ENCODE assay signal across 9 cellular contexts in the genomic region with DNA sequence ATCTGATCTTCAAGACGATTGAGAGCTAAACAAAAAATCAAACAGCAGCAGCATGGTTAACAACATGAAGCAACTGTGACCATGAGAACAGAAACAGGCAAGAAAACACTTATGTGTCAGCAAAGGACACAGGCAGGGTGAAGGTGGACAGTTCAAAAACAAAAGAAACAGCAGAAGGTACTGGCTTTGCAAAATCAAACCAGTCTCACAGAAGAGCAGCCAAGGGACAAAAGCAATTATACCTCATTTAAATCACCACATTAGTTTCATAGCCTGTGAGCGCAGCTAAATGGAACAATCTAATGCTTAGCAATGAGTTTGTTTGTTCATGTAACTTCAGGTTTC. TPM values are rescaled to one million over a fixed set of nuclear protein-coding genes. Genes with fewer than 3 reads are reported as not detected.
DNase-seq lines count a peak whose midpoint lies in the region; ATAC-seq and TF ChIP-seq lines count a peak whose summit lies in the region.
"Had no signal": no experiment of that assay in that cellular context is flagged by ENCODE, and none has a peak within 500 bp of the region (broad histone marks: within the 10 kb centered on the region; RNA-seq: fewer than 3 reads in every experiment).

No MANE protein-coding gene starts in this region.

- H3K4me1 ChIP-seq in CD8-positive, alpha-beta T cell (ENCODE audit: insufficient read depth, low read length): no peaks in the 10 kb centered on the region
- peaks cover 13% of the 10 kb centered on the region for H3K4me1 ChIP-seq in HUES48 (ENCODE audit: control insufficient read depth, insufficient read depth, low read length)

- H3K27ac ChIP-seq in CD8-positive, alpha-beta T cell (ENCODE audit: low read depth, low read length): no peak overlapping the region
- H3K27ac ChIP-seq in HUES48 (ENCODE audit: low read depth, low read length): peak overlapping the region; percentile 89
- H3K27ac ChIP-seq in WERI-Rb-1: no peak overlapping the region

- peaks cover 42% of the 10 kb centered on the region for H3K36me3 ChIP-seq in CD8-positive, alpha-beta T cell (ENCODE audit: insufficient read depth, low read length)
- H3K36me3 ChIP-seq in HUES48 (ENCODE audit: control insufficient read depth, insufficient read depth, low read length) (peaks cover 58% of the 10 kb centered on the region), WERI-Rb-1 (peaks cover 2% of the 10 kb centered on the region; the same call in 1 of the 2 replicates)

- CTCF ChIA-PET in CD8-positive, alpha-beta T cell (lab: Charles Lee): interaction anchor here (0.6 to 2.3 kb wide), 6 partner anchors 9 to 472 kb away, joined by 3 to 9 read pairs (median 3); no protein-coding TSS in a partner anchor

- no peak for TF ChIP-seq CTCF in CD8-positive, alpha-beta T cell (IDR thresholded peaks at IDR 0.05)
- TF ChIP-seq CTCF in osteocyte (IDR thresholded peaks at IDR 0.05): no peak
- TF ChIP-seq CTCF in WERI-Rb-1 (IDR thresholded peaks at IDR 0.05; ENCODE audit: low read depth, low read length): no peak

- no peaks in the 10 kb centered on the region for H3K27me3 Mint-ChIP-seq in CD8-positive, alpha-beta T cell (ENCODE audit: low read depth)
- no peaks in the 10 kb centered on the region for H3K27me3 Mint-ChIP-seq in dendritic cell treated with granulocyte-macrophage colony-stimulating factor and Interleukin-4, amounts not matched to agents 40 ng/mL and 50 ng/mL, for 4 days
- H3K27me3 Mint-ChIP-seq in osteocyte (ENCODE audit: unreplicated experiment): no peaks in the 10 kb centered on the region

- POLR2A ChIA-PET in CD8-positive, alpha-beta T cell (lab: Charles Lee): no interaction called here

- intact Hi-C loops in CD8-positive, alpha-beta T cell (cut with DNase I, micrococcal nuclease): no loop called here
- intact Hi-C loops in dendritic cell treated with granulocyte-macrophage colony-stimulating factor and Interleukin-4, amounts not matched to agents 40 ng/mL and 50 ng/mL, for 4 days (cut with micrococcal nuclease): loop anchor here (10.0 kb wide), 1 partner anchor 613 kb away; no protein-coding TSS in a partner anchor

- no peaks in the 10 kb centered on the region for H3K27me3 ChIP-seq in CD8-positive, alpha-beta T cell (ENCODE audit: insufficient read depth, low read length)
- H3K27me3 ChIP-seq in HUES48 (ENCODE audit: control insufficient read depth, insufficient read depth, low read length): no peaks in the 10 kb centered on the region
- H3K27me3 ChIP-seq in WERI-Rb-1 (ENCODE audit: insufficient read depth, low read depth, severe bottlenecking): no peaks in the 10 kb centered on the region

- H3K9me3 ChIP-seq in CD8-positive, alpha-beta T cell (ENCODE audit: low read length): no peaks in the 10 kb centered on the region
- no peaks in the 10 kb centered on the region for H3K9me3 ChIP-seq in HUES48 (ENCODE audit: control insufficient read depth, insufficient read depth, low read length)
- no peaks in the 10 kb centered on the region for H3K9me3 ChIP-seq in WERI-Rb-1 (ENCODE audit: severe bottlenecking)

- peaks cover 73% of the 10 kb centered on the region for H3K36me3 Mint-ChIP-seq in CD8-positive, alpha-beta T cell
- peaks cover 83% of the 10 kb centered on the region for H3K36me3 Mint-ChIP-seq in dendritic cell treated with granulocyte-macrophage colony-stimulating factor and Interleukin-4, amounts not matched to agents 40 ng/mL and 50 ng/mL, for 4 days (ENCODE audit: low read depth)
- H3K36me3 Mint-ChIP-seq in osteocyte (ENCODE audit: unreplicated experiment): peaks cover 32% of the 10 kb centered on the region

- no peak overlapping the region for H3K9ac ChIP-seq in HUES48 (ENCODE audit: low read depth, low read length)

- no peak overlapping the region for H3K4me3 ChIP-seq in CD8-positive, alpha-beta T cell (ENCODE audit: low read depth, low read length)
- no peak overlapping the region for H3K4me3 ChIP-seq in HUES48 (ENCODE audit: low read depth, low read length)
- H3K4me3 ChIP-seq in WERI-Rb-1 (ENCODE audit: low read depth, low read length): no peak overlapping the region

- H3K4me3 Mint-ChIP-seq in CD8-positive, alpha-beta T cell: no peak overlapping the region
- no peak overlapping the region for H3K4me3 Mint-ChIP-seq in dendritic cell treated with granulocyte-macrophage colony-stimulating factor and Interleukin-4, amounts not matched to agents 40 ng/mL and 50 ng/mL, for 4 days
- H3K4me3 Mint-ChIP-seq in osteocyte (ENCODE audit: unreplicated experiment): peak overlapping the region; percentile 5

- H3K27ac Mint-ChIP-seq in CD8-positive, alpha-beta T cell: peak overlapping the region; percentile 84
- H3K27ac Mint-ChIP-seq in dendritic cell treated with granulocyte-macrophage colony-stimulating factor and Interleukin-4, amounts not matched to agents 40 ng/mL and 50 ng/mL, for 4 days: peak overlapping the region; percentile 5
- peak overlapping the region; percentile 87 for H3K27ac Mint-ChIP-seq in osteocyte (ENCODE audit: unreplicated experiment)

- H3K9me3 Mint-ChIP-seq in CD8-positive, alpha-beta T cell: no peaks in the 10 kb centered on the region
- H3K9me3 Mint-ChIP-seq in dendritic cell treated with granulocyte-macrophage colony-stimulating factor and Interleukin-4, amounts not matched to agents 40 ng/mL and 50 ng/mL, for 4 days: no peaks in the 10 kb centered on the region
- H3K9me3 Mint-ChIP-seq in osteocyte (ENCODE audit: unreplicated experiment): no peaks in the 10 kb centered on the region

- no peak for ATAC-seq in CD8-positive, alpha-beta T cell
- ATAC-seq in HG03139 (IDR thresholded peaks at IDR 0.05; ENCODE audit: unreplicated experiment) (no peak), HG02759 (IDR thresholded peaks at IDR 0.05; ENCODE audit: unreplicated experiment) (no peak)

- H3K4me1 Mint-ChIP-seq in CD8-positive, alpha-beta T cell (ENCODE audit: low read depth): peaks cover 6% of the 10 kb centered on the region
- H3K4me1 Mint-ChIP-seq in dendritic cell treated with granulocyte-macrophage colony-stimulating factor and Interleukin-4, amounts not matched to agents 40 ng/mL and 50 ng/mL, for 4 days (ENCODE audit: low read depth): peaks cover 5% of the 10 kb centered on the region
- H3K4me1 Mint-ChIP-seq in osteocyte (ENCODE audit: unreplicated experiment): peaks cover 47% of the 10 kb centered on the region

- DNase-seq in CD8-positive, alpha-beta T cell: no peak
- DNase-seq in osteocyte (ENCODE audit: extremely low spot score, unreplicated experiment) (no peak), HuH-7.5 (ENCODE audit: low spot score) (no peak), WERI-Rb-1 (no peak)
- DNase-seq: DMS79 treated with DMSO at 0.1 percent for 48 hours had no signal

RNA-seq across cellular contexts. Expression of gene CAPN2, which starts 59.1 kb away (rescaled TPM):
- 10 to 100 TPM; 83.0 to 84.7 TPM for total RNA-seq in CD8-positive, alpha-beta T cell
- total RNA-seq in osteocyte: 271 and 278 TPM in 2 replicates

Comparison
In these comparisons a context has a peak if more than half of its experiments do, and no peak if none do; other contexts are left out.
1. H3K27ac Mint-ChIP-seq: peak in every context shown above with its lines; median percentile 87 in osteocyte; 84 in CD8-positive, alpha-beta T cell; 5 in dendritic cell treated with granulocyte-macrophage colony-stimulating factor and Interleukin-4, amounts not matched to agents 40 ng/mL and 50 ng/mL, for 4 days.